31 cellular contexts compared by ENCODE assay signal in genomic region chr20:45851501-45851900, GRCh38. TPM values are rescaled to one million over a fixed set of nuclear protein-coding genes. Genes with fewer than 3 reads are reported as not detected.
"Had no signal": no experiment of that assay in that cellular context is flagged by ENCODE, and none has a peak within 500 bp of the region (broad histone marks: within the 10 kb centered on the region; RNA-seq: fewer than 3 reads in every experiment).

No MANE protein-coding gene starts in this region.

- FAIRE-seq: astrocyte, kidney, small intestine, urothelium cell line had no signal

- H3K27me3 ChIP-seq: brain microvascular endothelial cell, gastroesophageal sphincter, neutrophil, sigmoid colon had no signal

- H3K4me3 ChIP-seq: gastroesophageal sphincter, sigmoid colon, thoracic aorta had no signal

- ATAC-seq: activated CD4-positive, CD25-positive, alpha-beta regulatory T cell treated with anti-CD3 and anti-CD28 coated beads, Interleukin-2, amount 50 U/mL, for 24 hours; effector memory CD8-positive, alpha-beta T cell; gastroesophageal sphincter; left colon; stimulated activated effector memory CD8-positive, alpha-beta T cell treated with anti-CD3 and anti-CD28 coated beads, Interleukin-12 subunit alpha, Interleukin-12 subunit beta, amount 100 ng/mL, for 72 hours; T-helper 17 cell had no signal

- DNase-seq: activated CD4-positive, alpha-beta T cell treated with anti-CD3 and anti-CD28 coated beads for 48 hours; activated CD4-positive, alpha-beta T cell treated with anti-CD3 and anti-CD28 coated beads, Interleukin-2, amount 50 U/mL, for 48 hours; activated CD8-positive, alpha-beta memory T cell treated with anti-CD3 and anti-CD28 coated beads for 24 hours; activated gamma-delta T cell; activated naive CD4-positive, alpha-beta T cell treated with anti-CD3 and anti-CD28 coated beads, Interleukin-2, amount 10 ng/mL, durations not matched to agents 7 days and 5 days; activated naive CD8-positive, alpha-beta T cell treated with anti-CD3 and anti-CD28 coated beads, Interleukin-2, amount 10 ng/mL, durations not matched to agents 7 days and 5 days; activated T-cell treated with anti-CD3 and anti-CD28 coated beads, Interleukin-2, amount 50 U/mL, for 1 hour; amniotic stem cell; brain microvascular endothelial cell; caudate nucleus; cortex of kidney; effector memory CD8-positive, alpha-beta T cell; hippocampal formation; left colon; naive B cell; nephron progenitor cell; sigmoid colon; stimulated activated CD4-positive, alpha-beta T cell treated with anti-CD3 and anti-CD28 coated beads, Interleukin-4, amount 100 ng/mL, for 24 hours; T-helper 17 cell; T1000; trophoblast cell; WERI-Rb-1 had no signal

- H3K9me3 ChIP-seq: gastroesophageal sphincter, neutrophil, sigmoid colon, thoracic aorta had no signal

- H3K27ac ChIP-seq: brain microvascular endothelial cell, gastroesophageal sphincter, neutrophil, sigmoid colon, thoracic aorta, WERI-Rb-1 had no signal

RNA-seq across cellular contexts. Expression of gene TNNC2, which starts 24.4 kb away (rescaled TPM):
- total RNA-seq: activated naive CD8-positive, alpha-beta T cell treated with anti-CD3 and anti-CD28 coated beads, Interleukin-2, amount 10 ng/mL, durations not matched to agents 7 days and 5 days; astrocyte; kidney; thoracic aorta had no signal
